In the genomic region with DNA sequence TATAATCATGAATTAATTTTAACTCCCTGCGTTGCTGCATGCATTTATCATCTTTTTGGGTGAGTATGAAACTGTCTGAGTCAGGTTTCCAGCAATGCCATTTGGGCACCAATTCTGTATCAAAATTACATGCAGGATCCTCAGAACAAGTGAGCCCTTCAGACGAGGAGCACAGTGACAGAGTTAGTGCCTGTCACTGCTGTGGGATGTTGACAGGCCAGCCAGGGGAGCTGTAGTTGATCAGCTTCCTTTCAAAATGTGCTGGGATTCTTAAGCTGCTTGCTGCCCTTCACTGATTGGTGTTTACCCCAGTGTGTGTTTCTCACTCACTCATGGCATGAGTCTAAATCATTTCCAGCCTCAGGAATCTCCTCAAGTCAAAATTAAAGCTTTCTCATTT, we compare ENCODE assay signal across 15 cellular contexts.
DNase-seq lines count a peak whose midpoint lies in the region; ATAC-seq and TF ChIP-seq lines count a peak whose summit lies in the region.
"Had no signal": no experiment of that assay in that cellular context is flagged by ENCODE, and none has a peak within 500 bp of the region (broad histone marks: within the 10 kb centered on the region; RNA-seq: fewer than 3 reads in every experiment).

No MANE protein-coding gene starts in this region.

- TF ChIP-seq CTCF in heart right ventricle (IDR thresholded peaks at IDR 0.05): no peak
- no peak for TF ChIP-seq CTCF in Calu3 (IDR thresholded peaks at IDR 0.05; ENCODE audit: unreplicated experiment)

- CTCF ChIA-PET in Calu3 (lab: Charles Lee): no interaction called here

- H3K23ac ChIP-seq in mesendoderm (ENCODE audit: low read length): peak overlapping the region; percentile 24

- no peak overlapping the region for H3K4ac ChIP-seq in mesendoderm (ENCODE audit: low read depth, low read length)

- H3K79me2 ChIP-seq in mesendoderm (ENCODE audit: control insufficient read depth, insufficient read depth, low read length): no peaks in the 10 kb centered on the region

- no peak overlapping the region for H2BK120ac ChIP-seq in mesendoderm (ENCODE audit: low read depth, low read length)

- intact Hi-C loops in cardiac septum (cut with DNase I) (no loop called here), right cardiac atrium (cut with DNase I) (no loop called here), heart right ventricle (cut with DNase I) (no loop called here), Calu3 (cut with micrococcal nuclease; ENCODE audit: unreplicated experiment) (no loop called here)

- no peak overlapping the region for H2BK5ac ChIP-seq in mesendoderm (ENCODE audit: low read length)

- no TSS peak for BruUV-seq in Calu3 (replicated peaks; lab: Mats Ljungman, UMichigan)

- 58% methylated on average over 2 of the region's 2 CpGs for WGBS in right cardiac atrium
- 47 to 49% methylated on average over 2 of the region's 2 CpGs for WGBS in heart right ventricle, 2 donors
- WGBS in mesendoderm (ENCODE audit: extremely low coverage, insufficient coverage, low lambda C conversion rate): no CpG with 5 or more reads among the region's 2 CpGs

- no peak overlapping the region for H3K4me2 ChIP-seq in mesendoderm (ENCODE audit: low read length)

- H3K56ac ChIP-seq in mesendoderm (ENCODE audit: low read length): no peak overlapping the region

- ATAC-seq in right cardiac atrium (no peak), heart right ventricle (peak in 5 of 8 donors; percentile 36 to 63 (median 48)), GM21619 (IDR thresholded peaks at IDR 0.05; ENCODE audit: unreplicated experiment) (no peak)
- ATAC-seq: GM12878 had no signal

- no peak overlapping the region for H4K5ac ChIP-seq in mesendoderm (ENCODE audit: low read length)

- no peak overlapping the region for H3K18ac ChIP-seq in mesendoderm (ENCODE audit: low read length)

- H2BK15ac ChIP-seq in mesendoderm (replicated peaks; ENCODE audit: low read depth): no peak overlapping the region

- no peaks in the 10 kb centered on the region for H3K79me1 ChIP-seq in mesendoderm (ENCODE audit: low read length)

- DNase-seq in cardiac septum (ENCODE audit: low spot score): peak; percentile 67
- no peak for DNase-seq in right cardiac atrium
- DNase-seq in heart right ventricle: no peak
- DNase-seq in mesendoderm: no peak
- DNase-seq in Calu3: no peak
- DNase-seq: C1 segment of cervical spinal cord; CD4-positive, alpha-beta memory T cell; COR-L47; DMS153; DND-41; GOT3; HFFc6 had no signal

- H3K36me3 Mint-ChIP-seq in Calu3 (ENCODE audit: insufficient read depth, unreplicated experiment): no peaks in the 10 kb centered on the region
- H3K36me3 Mint-ChIP-seq: CD4-positive, alpha-beta memory T cell had no signal

- H2AK5ac ChIP-seq in mesendoderm (ENCODE audit: low read length): no peak overlapping the region

- H3K4me3 ChIP-seq in right cardiac atrium (ENCODE audit: low read length): no peak overlapping the region
- no peak overlapping the region for H3K4me3 ChIP-seq in heart right ventricle
- H3K4me3 ChIP-seq in mesendoderm (ENCODE audit: low read length): no peak overlapping the region
- H3K4me3 ChIP-seq: GM12878, HAP-1 had no signal

- H4K8ac ChIP-seq in mesendoderm (ENCODE audit: low read depth, low read length): no peak overlapping the region

- H3K9me3 ChIP-seq in right cardiac atrium (ENCODE audit: control insufficient read depth, low read length): no peaks in the 10 kb centered on the region
- H3K9me3 ChIP-seq in heart right ventricle: no peaks in the 10 kb centered on the region
- H3K9me3 ChIP-seq: HAP-1 had no signal

- no peaks in the 10 kb centered on the region for H3K4me1 Mint-ChIP-seq in Calu3 (ENCODE audit: low read depth, unreplicated experiment)
- H3K4me1 Mint-ChIP-seq: CD4-positive, alpha-beta memory T cell had no signal

- no peaks in the 10 kb centered on the region for H3K9me3 Mint-ChIP-seq in Calu3 (ENCODE audit: low read depth, unreplicated experiment)
- H3K9me3 Mint-ChIP-seq: CD4-positive, alpha-beta memory T cell; HFFc6 had no signal

- H3K4me3 Mint-ChIP-seq in Calu3 (ENCODE audit: low read depth, unreplicated experiment): no peak overlapping the region
- H3K4me3 Mint-ChIP-seq: CD4-positive, alpha-beta memory T cell; HFFc6 had no signal

- H3K27me3 Mint-ChIP-seq in Calu3 (ENCODE audit: unreplicated experiment): peaks cover 30% of the 10 kb centered on the region

- no peak overlapping the region for H3K27ac Mint-ChIP-seq in Calu3 (ENCODE audit: unreplicated experiment)
- H3K27ac Mint-ChIP-seq: CD4-positive, alpha-beta memory T cell; HFFc6 had no signal

- no peak overlapping the region for H3K9ac ChIP-seq in mesendoderm (ENCODE audit: low read length)

- H3K27me3 ChIP-seq in right cardiac atrium (ENCODE audit: control insufficient read depth, insufficient read depth) (no peaks in the 10 kb centered on the region), heart right ventricle (no peaks in the 10 kb centered on the region), mesendoderm (ENCODE audit: insufficient read depth, low read length, poor library complexity) (no peaks in the 10 kb centered on the region)

- H3K27ac ChIP-seq in right cardiac atrium (ENCODE audit: low read length): no peak overlapping the region
- H3K27ac ChIP-seq in heart right ventricle: peak overlapping the region in 3 of 10 donors; percentile 40 to 51 (median 51)
- no peak overlapping the region for H3K27ac ChIP-seq in mesendoderm (ENCODE audit: low read depth, low read length)

- H3K36me3 ChIP-seq in heart right ventricle: no peaks in the 10 kb centered on the region
- H3K36me3 ChIP-seq in mesendoderm (ENCODE audit: control insufficient read depth, insufficient read depth, low read length): no peaks in the 10 kb centered on the region
- H3K36me3 ChIP-seq: HAP-1 had no signal

- H3K4me1 ChIP-seq in right cardiac atrium (ENCODE audit: control insufficient read depth, insufficient read depth, low read length) (peaks cover 6% of the 10 kb centered on the region), heart right ventricle (peaks cover 0 to 53% (median 12%) of the 10 kb centered on the region in 9 donors), mesendoderm (ENCODE audit: control insufficient read depth, low read depth, low read length) (peaks cover 4% of the 10 kb centered on the region)
- H3K4me1 ChIP-seq: HAP-1 had no signal

Comparison
In these comparisons a context has a peak if more than half of its experiments do, and no peak if none do; other contexts are left out.
1. ATAC-seq: peak in heart right ventricle (5 of 8); none in right cardiac atrium (0 of 2) and GM21619 (single experiment).